Comparison of ENCODE assay signal across 10 cellular contexts in the genomic region with DNA sequence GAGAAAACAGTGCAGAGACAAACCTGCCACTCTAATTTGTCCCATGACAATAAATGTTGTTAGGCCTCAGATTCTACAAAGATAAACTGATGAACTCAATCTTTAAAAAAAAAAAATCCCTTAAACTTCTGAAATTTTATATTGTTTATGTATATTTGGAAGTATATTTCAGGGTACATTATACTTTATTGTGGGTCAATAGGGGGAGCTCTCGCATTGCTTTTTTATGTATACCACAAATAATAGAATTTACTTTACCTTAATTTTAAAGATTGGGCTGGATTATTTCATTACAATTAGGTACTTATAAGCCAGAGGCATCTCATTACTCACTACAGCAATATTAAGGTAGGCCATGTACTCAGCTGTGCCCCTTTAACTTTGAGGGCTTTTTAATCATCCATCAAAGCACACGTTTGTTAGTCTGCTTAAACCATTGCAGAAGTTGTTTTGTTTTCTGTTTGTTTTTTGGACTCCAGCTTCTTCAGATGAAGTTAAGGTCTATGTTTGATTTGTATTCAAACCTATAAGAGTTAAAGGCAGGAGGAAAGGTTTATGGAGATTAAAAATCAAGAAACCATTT. TPM values are rescaled to one million over a fixed set of nuclear protein-coding genes. Genes with fewer than 3 reads are reported as not detected.
A peak's percentile ranks its signal among the peaks of the same experiment; 100 is the strongest.
DNase-seq lines count a peak whose midpoint lies in the region; ATAC-seq, FAIRE-seq and TF ChIP-seq lines count a peak whose summit lies in the region.
"Had no signal": no experiment of that assay in that cellular context is flagged by ENCODE, and none has a peak within 500 bp of the region (broad histone marks: within the 10 kb centered on the region; RNA-seq: fewer than 3 reads in every experiment).

No MANE protein-coding gene starts in this region.

- TF ChIP-seq POLR2A in GM12878 (IDR thresholded peaks at IDR 0.05; ENCODE audit: low read depth, low read length): no peak

- no peak overlapping the region for H3K9ac ChIP-seq in GM12878 (ENCODE audit: control insufficient read depth, insufficient read depth, low read length)

- H3K4me1 ChIP-seq in GM12878 (ENCODE audit: control insufficient read depth, insufficient read depth, low read length): no peaks in the 10 kb centered on the region

- ATAC-seq in GM12878 (no peak), HG02981 (IDR thresholded peaks at IDR 0.05; ENCODE audit: unreplicated experiment) (no peak), T-cell (replicated peaks in 1 of 4) (no peak), GM19023 (IDR thresholded peaks at IDR 0.05; ENCODE audit: unreplicated experiment) (no peak)
- ATAC-seq: natural killer cell treated with Interleukin-12 subunit alpha and Interleukin-12 subunit beta and Interleukin-15 and Interleukin-18, amount 100 ng/mL, for 72 hours had no signal

- DNase-seq in DMS 273 (lab: John Stamatoyannopoulos, UW; ENCODE audit: unreplicated experiment) (peak; percentile 58), Kasumi-1 (lab: John Stamatoyannopoulos, UW) (peak; percentile 21 to 37), GM12878 (ENCODE audit: low read depth, low spot score) (no peak), medulla oblongata (ENCODE audit: extremely low spot score) (peak; percentile 57), mesenteric fat pad (ENCODE audit: low spot score) (no peak), T-cell (no peak)
- DNase-seq: activated CD8-positive, alpha-beta memory T cell treated with anti-CD3 and anti-CD28 coated beads for 24 hours had no signal

- in situ Hi-C loops in GM12878 (cut with MboI): loop anchor here (10.0 to 25.0 kb wide), 2 partner anchors 370 to 902 kb away; no protein-coding TSS in a partner anchor

- H3K27ac ChIP-seq in GM12878 (ENCODE audit: control insufficient read depth, insufficient read depth): no peak overlapping the region

- CTCF ChIA-PET in GM12878 (lab: Yijun Ruan, JAX): interaction anchor here (0.6 to 2.2 kb wide), 15 partner anchors 10 to 739 kb away, joined by 3 to 7 read pairs (median 4); no protein-coding TSS in a partner anchor
- CTCF ChIA-PET in T-cell (lab: Charles Lee): interaction anchor here in 1 of 2 donors (0.7 kb wide), 1 partner anchor 298 kb away, joined by 4 read pairs; no protein-coding TSS in a partner anchor

- no peak overlapping the region for H2AFZ ChIP-seq in GM12878 (ENCODE audit: control insufficient read depth, low read depth, low read length)

- H3K36me3 ChIP-seq in GM12878 (ENCODE audit: control insufficient read depth in 2 of 2, insufficient read depth in 2 of 2, low read length in 1 of 2): no peaks in the 10 kb centered on the region

- TF ChIP-seq RAD21 in GM12878 (IDR thresholded peaks at IDR 0.05; ENCODE audit: insufficient read depth, low read depth, low read length): peak; percentile 27; the same call in 1 of the 2 replicates

- TF ChIP-seq CTCF in GM12878 (IDR thresholded peaks at IDR 0.05 in 2 of 3, conservative IDR thresholded peaks at IDR 0.05 in 1 of 3; ENCODE audit: control insufficient read depth in 2 of 3, extremely low read depth in 1 of 3, insufficient read depth in 1 of 3, low read depth in 3 of 3, low read length in 3 of 3): peak; percentile 31 to 47 (median 43); a peak in 3 of 6 replicates

- no peak for FAIRE-seq in GM12878 (lab: Jason Lieb, UNC)

- H3K4me3 Mint-ChIP-seq in T-cell: no peak overlapping the region
- H3K4me3 Mint-ChIP-seq: natural killer cell treated with Interleukin-12 subunit alpha and Interleukin-12 subunit beta and Interleukin-15 and Interleukin-18, amount 100 ng/mL, for 72 hours had no signal

- no peak overlapping the region for H3K27ac Mint-ChIP-seq in T-cell
- H3K27ac Mint-ChIP-seq: natural killer cell treated with Interleukin-12 subunit alpha and Interleukin-12 subunit beta and Interleukin-15 and Interleukin-18, amount 100 ng/mL, for 72 hours had no signal

- intact Hi-C loops in GM12878 (cut with micrococcal nuclease; ENCODE audit: unreplicated experiment): loop anchor here (2.0 to 10.0 kb wide), 4 partner anchors 328 to 732 kb away; no protein-coding TSS in a partner anchor

- no peak overlapping the region for H3K4me3 ChIP-seq in GM12878

- peaks cover 0 to 9% of the 10 kb centered on the region in 2 donors for H3K27me3 Mint-ChIP-seq in T-cell
- H3K27me3 Mint-ChIP-seq: natural killer cell treated with Interleukin-12 subunit alpha and Interleukin-12 subunit beta and Interleukin-15 and Interleukin-18, amount 100 ng/mL, for 72 hours had no signal

- no peaks in the 10 kb centered on the region for H3K79me2 ChIP-seq in GM12878 (ENCODE audit: control insufficient read depth, insufficient read depth, low read length)

- no peaks in the 10 kb centered on the region; a peak in 1 of 4 replicates for H3K27me3 ChIP-seq in GM12878 (replicated peaks in 1 of 2; ENCODE audit: control insufficient read depth in 2 of 2, insufficient read depth in 2 of 2, low read length in 1 of 2)

- BruUV-seq in GM12878 (replicated peaks; lab: Mats Ljungman, UMichigan): no TSS peak

- RAD21 ChIA-PET in GM12878 (lab: Charles Lee; ENCODE audit: unreplicated experiment): no interaction called here

- no peaks in the 10 kb centered on the region for H3K9me3 Mint-ChIP-seq in T-cell
- H3K9me3 Mint-ChIP-seq: natural killer cell treated with Interleukin-12 subunit alpha and Interleukin-12 subunit beta and Interleukin-15 and Interleukin-18, amount 100 ng/mL, for 72 hours had no signal

- SMC1A ChIA-PET in GM12878 (lab: Charles Lee; ENCODE audit: uncharacterized antibody, unreplicated experiment): interaction anchor here (0.8 to 1.3 kb wide), 3 partner anchors 15 to 430 kb away, joined by 3 read pairs; no protein-coding TSS in a partner anchor

- no peaks in the 10 kb centered on the region for H3K9me3 ChIP-seq in GM12878 (replicated peaks; ENCODE audit: control insufficient read depth, insufficient read depth, low read length)

- no peaks in the 10 kb centered on the region for H3K36me3 Mint-ChIP-seq in T-cell
- H3K36me3 Mint-ChIP-seq: natural killer cell treated with Interleukin-12 subunit alpha and Interleukin-12 subunit beta and Interleukin-15 and Interleukin-18, amount 100 ng/mL, for 72 hours had no signal

- no peak for TF ChIP-seq EP300 in GM12878 (IDR thresholded peaks at IDR 0.05; ENCODE audit: borderline replicate concordance in 1 of 2, control insufficient read depth in 1 of 2, low read depth in 2 of 2, low read length in 2 of 2)

- H3K4me1 Mint-ChIP-seq in T-cell: no peaks in the 10 kb centered on the region

- WGBS in GM12878 (ENCODE audit: insufficient coverage, insufficient replicate concordance, low lambda C conversion rate, missing lambda C conversion rate): 0% methylated on average over 2 of the region's 2 CpGs

- no peaks in the 10 kb centered on the region for H4K20me1 ChIP-seq in GM12878 (ENCODE audit: control insufficient read depth, insufficient read depth)

- no peak overlapping the region for H3K4me2 ChIP-seq in GM12878 (ENCODE audit: control insufficient read depth, insufficient read depth)

- POLR2A ChIA-PET in GM12878 (lab: Charles Lee) (no interaction called here), T-cell (lab: Charles Lee) (interaction anchor here in 1 of 2 donors (0.5 kb wide), 1 partner anchor 14 kb away, joined by 9 read pairs; no protein-coding TSS in a partner anchor)

TF ChIP-seq in GM12878, 131 proteins besides CTCF, POLR2A, EP300 and RAD21:
- TF ChIP-seq NFXL1 (IDR thresholded peaks at IDR 0.05; ENCODE audit: borderline replicate concordance) (no peak), SMC3 (IDR thresholded peaks at IDR 0.05; ENCODE audit: borderline replicate concordance, low read length) (peak; percentile 32; the same call in 1 of the 2 replicates)

RNA-seq across cellular contexts. Expression of a gene that starts 56.3 kb away (rescaled TPM):
- not detected in 2 replicates for total RNA-seq in GM12878 (2013; cell fraction: nucleolus; rRNA removed)
- total RNA-seq in GM12878 (2014; rRNA removed) (not detected in 2 replicates), GM12878 (2014; rRNA removed; fragmentation: Illumina TruSeq; extraction: Trizol) (not detected in 2 replicates), GM12878 (2021) (not detected in 2 replicates), mesenteric fat pad (1.0 TPM), T-cell (under 1 TPM in 1 of 5 donors, not detected in 4; 0.22 TPM)
- polyA plus RNA-seq in GM12878 (2011; ENCODE audit: low read depth): not detected
- polyA plus RNA-seq in GM12878 (2011; rRNA removed) (not detected in 2 replicates), GM12878 (2014; fragmentation: Illumina TruSeq; extraction: Trizol) (not detected in 2 replicates), GM12878 (2014; fragmentation: Nextera tagmentation; extraction: Ambion mirVana) (under 1 TPM in 1 of 2 experiments, not detected in 1; 0.02 TPM), GM12878 (2014; rRNA removed) (not detected in 2 replicates), GM12878 (2016; fragmentation: Nextera tagmentation; extraction: Ambion mirVana) (not detected)
- not detected in 2 replicates for polyA plus RNA-seq in GM12878 (2011; cell fraction: cytosol; rRNA removed)
- polyA plus RNA-seq in GM12878 (2011; cell fraction: nucleus; rRNA removed): not detected in 2 replicates
- not detected in 2 replicates for polyA plus RNA-seq in GM12878 (2012)
- polyA minus RNA-seq in GM12878 (2011; rRNA and poly(A)+ RNA removed): not detected in 2 replicates
- polyA minus RNA-seq in GM12878 (2011; cell fraction: cytosol; rRNA and poly(A)+ RNA removed): 0.52 TPM in 1 of 2 replicates, not detected in the other
- 0.19 and 0.73 TPM in 2 replicates for polyA minus RNA-seq in GM12878 (2011; cell fraction: nucleus; rRNA and poly(A)+ RNA removed)
- total RNA-seq: natural killer cell treated with Interleukin-12 subunit alpha and Interleukin-12 subunit beta and Interleukin-15 and Interleukin-18, amount 100 ng/mL, for 72 hours had no signal

Comparison
In these comparisons a context has a peak if more than half of its experiments do, and no peak if none do; other contexts are left out.
1. DNase-seq: peak in DMS 273 (single experiment), Kasumi-1 (2 of 2) and medulla oblongata (single experiment); none in GM12878 (single experiment), mesenteric fat pad (single experiment) and T-cell (0 of 34).